In the genomic region with DNA sequence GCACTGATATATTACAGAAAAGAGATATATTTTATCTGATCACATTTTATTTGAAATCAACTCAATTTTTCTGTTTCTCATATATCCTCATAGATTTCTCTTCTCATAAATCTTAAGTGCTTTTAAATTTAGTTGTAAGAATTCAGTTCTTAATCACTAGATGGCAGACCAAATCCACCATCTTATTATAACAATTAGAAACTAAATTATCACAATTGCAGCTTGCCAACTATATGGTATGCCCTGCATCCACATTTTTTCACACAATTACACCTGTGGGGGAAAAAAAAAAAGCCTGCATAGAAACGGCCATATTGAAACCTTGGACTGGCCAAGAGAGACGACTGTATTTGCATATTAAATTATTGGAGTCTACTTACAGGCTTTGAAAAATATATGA, we compare ENCODE assay signal across 12 cellular contexts.
DNase-seq lines count a peak whose midpoint lies in the region; ATAC-seq and TF ChIP-seq lines count a peak whose summit lies in the region.
"Had no signal": no experiment of that assay in that cellular context is flagged by ENCODE, and none has a peak within 500 bp of the region (broad histone marks: within the 10 kb centered on the region; RNA-seq: fewer than 3 reads in every experiment).

No MANE protein-coding gene starts in this region.

- H3K4me3 ChIP-seq in AG10803 (ENCODE audit: low read length) (no peak overlapping the region), ascending aorta (peak overlapping the region in 1 of 2 donors; percentile 23)

- no peaks in the 10 kb centered on the region for H3K27me3 ChIP-seq in ascending aorta

- TF ChIP-seq CTCF in AG10803 (conservative IDR thresholded peaks at IDR 0.05; ENCODE audit: low read length) = peak; percentile 28; the same call in 1 of the 2 replicates
- peak in 2 of 3 experiments; percentile 16 to 32 for TF ChIP-seq CTCF in ascending aorta (IDR thresholded peaks at IDR 0.05)

- DNase-seq in AG10803 (ENCODE audit: low read depth) (peak; percentile 45), HT1080 (ENCODE audit: low read depth) (peak; percentile 15), ascending aorta (ENCODE audit: low spot score in 2 of 2) (no peak), left kidney (ENCODE audit: low read depth, low spot score) (peak; percentile 9), SHP77 treated with DMSO at 0.1 percent for 48 hours (lab: John Stamatoyannopoulos, UW) (no peak), NCI-H2029 treated with DMSO at 0.1 percent for 48 hours (lab: John Stamatoyannopoulos, UW) (no peak)
- DNase-seq in activated CD4-positive, CD25-positive, alpha-beta regulatory T cell (lab: John Stamatoyannopoulos, UW) = no peak
- DNase-seq: activated CD8-positive, alpha-beta memory T cell treated with anti-CD3 and anti-CD28 coated beads, Interleukin-2, amount 50 U/mL, for 48 hours; DMS153; occipital lobe; T-cell had no signal

- no peak for ATAC-seq in HG02973 (IDR thresholded peaks at IDR 0.05; ENCODE audit: unreplicated experiment)
- ATAC-seq: T-cell had no signal

- no peaks in the 10 kb centered on the region for H3K9me3 ChIP-seq in ascending aorta

- intact Hi-C loops in ascending aorta (cut with DNase I) = loop anchor here (5.0 kb wide), 3 partner anchors 62 to 232 kb away; partner anchors contain the start of gene COL5A2

- peaks cover under 1% of the 10 kb centered on the region in 2 donors for H3K36me3 ChIP-seq in ascending aorta

- no peak overlapping the region for H3K27ac ChIP-seq in ascending aorta

- H3K4me1 ChIP-seq in ascending aorta = peaks cover 0 to 26% of the 10 kb centered on the region in 2 donors

Comparison
In these comparisons a context has a peak if more than half of its experiments do, and no peak if none do; other contexts are left out.
1. DNase-seq: peak in AG10803 (single experiment), HT1080 (single experiment) and left kidney (single experiment); none in ascending aorta (0 of 2), SHP77 treated with DMSO at 0.1 percent for 48 hours (single experiment), activated CD4-positive, CD25-positive, alpha-beta regulatory T cell (0 of 4) and NCI-H2029 treated with DMSO at 0.1 percent for 48 hours (single experiment).